17 cellular contexts compared by ENCODE assay signal in genomic region chr10:29266641-29267040, GRCh38. TPM values are rescaled to one million over a fixed set of nuclear protein-coding genes. Genes with fewer than 3 reads are reported as not detected.
DNase-seq lines count a peak whose midpoint lies in the region; ATAC-seq, FAIRE-seq and TF ChIP-seq lines count a peak whose summit lies in the region.
"Had no signal": no experiment of that assay in that cellular context is flagged by ENCODE, and none has a peak within 500 bp of the region (broad histone marks: within the 10 kb centered on the region; RNA-seq: fewer than 3 reads in every experiment).

No MANE protein-coding gene starts in this region.

- peaks cover 2% of the 10 kb centered on the region; the same call in 1 of the 2 replicates for H3K27me3 Mint-ChIP-seq in H9 (ENCODE audit: low read depth)
- H3K27me3 Mint-ChIP-seq: brain had no signal

- no peak overlapping the region for H3K27ac ChIP-seq in H9 (ENCODE audit: insufficient read length, low read depth, low read length)
- H3K27ac ChIP-seq in brain microvascular endothelial cell: no peak overlapping the region
- no peak overlapping the region for H3K27ac ChIP-seq in HepG2 (ENCODE audit: extremely low read length, insufficient read depth, low read length)
- no peak overlapping the region for H3K27ac ChIP-seq in kidney (ENCODE audit: low read depth in 2 of 2, low read length in 2 of 2)
- H3K27ac ChIP-seq: BLaER1 had no signal

- H4K20me1 ChIP-seq in H9 (ENCODE audit: control insufficient read depth, insufficient read depth, insufficient read length) (no peaks in the 10 kb centered on the region), HepG2 (ENCODE audit: insufficient read depth, low read length) (no peaks in the 10 kb centered on the region)
- H4K20me1 ChIP-seq: BLaER1 had no signal

- no peak overlapping the region for H2BK120ac ChIP-seq in H9 (ENCODE audit: low read depth, low read length, poor library complexity, severe bottlenecking)

- no peaks in the 10 kb centered on the region for H3K23me2 ChIP-seq in H9 (ENCODE audit: insufficient read length, low read depth, low read length, poor library complexity, severe bottlenecking)

- no TSS peak for BruUV-seq in HepG2 (replicated peaks; lab: Mats Ljungman, UMichigan)

- no peak overlapping the region for H3K18ac ChIP-seq in H9 (ENCODE audit: insufficient read length, low read depth, low read length)

- no peak overlapping the region for H3K23ac ChIP-seq in H9 (ENCODE audit: insufficient read length, low read depth, low read length)

- H4K8ac ChIP-seq in H9 (replicated peaks; ENCODE audit: insufficient read length, low read depth, low read length): no peak overlapping the region

- H3K4ac ChIP-seq in H9 (ENCODE audit: low read depth, low read length): no peak overlapping the region

- H3K9me3 ChIP-seq in H9 (ENCODE audit: control insufficient read depth, low read depth, low read length): no peaks in the 10 kb centered on the region
- H3K9me3 ChIP-seq in HepG2 (ENCODE audit: low read length): no peaks in the 10 kb centered on the region
- no peaks in the 10 kb centered on the region for H3K9me3 ChIP-seq in kidney (ENCODE audit: control insufficient read depth in 1 of 2, low read length in 2 of 2)

- peaks cover 12 to 13% of the 10 kb centered on the region in 2 experiments for H3K9me3 Mint-ChIP-seq in H9
- H3K9me3 Mint-ChIP-seq: stimulated activated naive CD8-positive, alpha-beta T cell treated with anti-CD3 and anti-CD28 coated beads, Interleukin-15, amount 100 ng/mL, for 72 hours had no signal

- H3K4me1 ChIP-seq in H9 (ENCODE audit: insufficient read depth, low read length) (no peaks in the 10 kb centered on the region), HepG2 (ENCODE audit: insufficient read depth, low read length) (no peaks in the 10 kb centered on the region), kidney (ENCODE audit: control insufficient read depth in 1 of 2, insufficient read depth in 1 of 2, low read depth in 1 of 2, low read length in 2 of 2) (no peaks in the 10 kb centered on the region)
- H3K4me1 ChIP-seq: BLaER1 had no signal

- H2BK12ac ChIP-seq in H9 (ENCODE audit: insufficient read length, low read depth, low read length): no peak overlapping the region

- CTCF ChIA-PET in HepG2 (lab: Yijun Ruan, JAX; ENCODE audit: low intra/inter-chr PET ratio, low total read pairs): no interaction called here

- intact Hi-C loops in HepG2 (cut with micrococcal nuclease; ENCODE audit: unreplicated experiment) (no loop called here), kidney (cut with DNase I) (no loop called here)

- no peak overlapping the region for H2AFZ ChIP-seq in H9 (ENCODE audit: low read length)
- no peak overlapping the region for H2AFZ ChIP-seq in HepG2 (ENCODE audit: low read length)

- WGBS in H9 (ENCODE audit: extremely low coverage, insufficient read length, low lambda C conversion rate): no CpG with 5 or more reads among the region's 8 CpGs
- 26% methylated on average over 8 of the region's 8 CpGs for WGBS in HepG2 (ENCODE audit: low lambda C conversion rate)

- no peak overlapping the region for H3K9ac ChIP-seq in H9 (ENCODE audit: extremely low read depth, insufficient read length, low read length)
- no peak overlapping the region for H3K9ac ChIP-seq in HepG2 (ENCODE audit: insufficient read depth, low read depth, low read length)
- H3K9ac ChIP-seq in kidney (ENCODE audit: low read length in 2 of 2): no peak overlapping the region
- H3K9ac ChIP-seq: BLaER1 had no signal

- H2BK20ac ChIP-seq in H9 (ENCODE audit: low read depth, low read length, poor library complexity, severe bottlenecking): no peak overlapping the region

- H3K79me2 ChIP-seq in H9 (ENCODE audit: insufficient read depth, low read length) (no peaks in the 10 kb centered on the region), HepG2 (ENCODE audit: insufficient read depth, low read length) (no peaks in the 10 kb centered on the region)

- no peaks in the 10 kb centered on the region for H3K36me3 ChIP-seq in brain microvascular endothelial cell (replicated peaks)
- no peaks in the 10 kb centered on the region for H3K36me3 ChIP-seq in HepG2 (replicated peaks in 1 of 2; ENCODE audit: control insufficient read depth in 1 of 2, insufficient read depth in 2 of 2, low read length in 2 of 2)
- no peaks in the 10 kb centered on the region for H3K36me3 ChIP-seq in kidney (ENCODE audit: control insufficient read depth in 1 of 2, insufficient read depth in 2 of 2, low read length in 2 of 2)
- H3K36me3 ChIP-seq: BLaER1 had no signal

- H3K36me3 Mint-ChIP-seq in H9 (ENCODE audit: insufficient read depth in 1 of 3, low read depth in 3 of 3): peaks cover 0 to 14% (median 5%) of the 10 kb centered on the region in 3 experiments; a peak in 4 of 7 replicates
- H3K36me3 Mint-ChIP-seq: brain had no signal

- H3K79me1 ChIP-seq in H9 (ENCODE audit: insufficient read depth, low read depth, low read length, poor library complexity, severe bottlenecking): no peaks in the 10 kb centered on the region

- no peak for TF ChIP-seq POLR2A in HepG2 (IDR thresholded peaks at IDR 0.05; ENCODE audit: insufficient read depth in 1 of 2, low read depth in 2 of 2, low read length in 2 of 2)

- in situ Hi-C loops in brain microvascular endothelial cell (cut with HindIII; ENCODE audit: low pct_ligation_motif_present, low sequenced_read_pairs): no loop called here
- in situ Hi-C loops in HepG2 (cut with HindIII; ENCODE audit: extremely low pct_ligation_motif_present, low pct_unique_long_range_greater_than_20kb): no loop called here

- H3K27ac Mint-ChIP-seq in H9: no peak overlapping the region
- H3K27ac Mint-ChIP-seq: stimulated activated naive CD8-positive, alpha-beta T cell treated with anti-CD3 and anti-CD28 coated beads, Interleukin-15, amount 100 ng/mL, for 72 hours had no signal

- H2BK15ac ChIP-seq in H9 (ENCODE audit: low read depth, low read length): no peak overlapping the region

- H3K4me3 Mint-ChIP-seq in H9: no peak overlapping the region
- H3K4me3 Mint-ChIP-seq: stimulated activated naive CD8-positive, alpha-beta T cell treated with anti-CD3 and anti-CD28 coated beads, Interleukin-15, amount 100 ng/mL, for 72 hours had no signal

- H3T11ph ChIP-seq in H9 (ENCODE audit: low read length): no peak overlapping the region

- H3K14ac ChIP-seq in H9 (ENCODE audit: insufficient read depth, low read length): no peak overlapping the region

- POLR2A ChIA-PET in HepG2 (lab: Yijun Ruan, JAX): no interaction called here

- TF ChIP-seq RAD21 in HepG2 (CRISPR knock-in tag; IDR thresholded peaks at IDR 0.05): no peak

- H4K5ac ChIP-seq in H9 (ENCODE audit: insufficient read length, low read depth, low read length): no peak overlapping the region

- H2BK5ac ChIP-seq in H9 (ENCODE audit: insufficient read length, low read length): no peak overlapping the region

- H4K91ac ChIP-seq in H9 (ENCODE audit: insufficient read length, low read depth, low read length): no peak overlapping the region

- no peak for FAIRE-seq in HepG2 (lab: Jason Lieb, UNC)
- FAIRE-seq in kidney (lab: Jason Lieb, UNC): no peak
- FAIRE-seq in D721Med (lab: Jason Lieb, UNC): no peak

- TF ChIP-seq EP300 in HepG2 (IDR thresholded peaks at IDR 0.05; ENCODE audit: low read depth in 2 of 2, low read length in 2 of 2) (no peak), HepG2 (CRISPR knock-in tag; IDR thresholded peaks at IDR 0.05; ENCODE audit: borderline replicate concordance) (no peak)

- H2AK5ac ChIP-seq in H9 (ENCODE audit: insufficient read length, low read length): no peak overlapping the region

- peak; percentile 77 for ATAC-seq in HepG2
- no peak for ATAC-seq in HG02623 (IDR thresholded peaks at IDR 0.05; ENCODE audit: unreplicated experiment)
- no peak for ATAC-seq in HG02970 (IDR thresholded peaks at IDR 0.05; ENCODE audit: low FRiP score, unreplicated experiment)
- ATAC-seq: activated CD4-positive, CD25-positive, alpha-beta regulatory T cell treated with anti-CD3 and anti-CD28 coated beads, Interleukin-2, amount 50 U/mL, for 24 hours; stimulated activated naive CD8-positive, alpha-beta T cell treated with anti-CD3 and anti-CD28 coated beads, Interleukin-15, amount 100 ng/mL, for 72 hours had no signal

- H3K56ac ChIP-seq in H9 (ENCODE audit: insufficient read length, low read depth, low read length): no peak overlapping the region

- peaks cover 13% of the 10 kb centered on the region in 2 experiments for H3K4me1 Mint-ChIP-seq in H9
- H3K4me1 Mint-ChIP-seq: stimulated activated naive CD8-positive, alpha-beta T cell treated with anti-CD3 and anti-CD28 coated beads, Interleukin-15, amount 100 ng/mL, for 72 hours had no signal

- no peak overlapping the region for H3K4me2 ChIP-seq in H9 (ENCODE audit: insufficient read depth, insufficient read length, low read length)
- H3K4me2 ChIP-seq in HepG2 (ENCODE audit: low read depth, low read length): no peak overlapping the region
- H3K4me2 ChIP-seq: BLaER1 had no signal

- DNase-seq in AG08395 (ENCODE audit: low spot score) (peak; percentile 12), H9 (peak; percentile 43), brain microvascular endothelial cell (peak; percentile 25), HepG2 (ENCODE audit: low spot score) (no peak), kidney (no peak), D721Med (ENCODE audit: insufficient read length, low spot score) (no peak)
- DNase-seq: activated T-cell treated with anti-CD3 and anti-CD28 coated beads, Interleukin-2, amount 50 U/mL, for 1 hour; GDM1; IMR-90; NCI-H187; stimulated activated naive CD8-positive, alpha-beta T cell treated with anti-CD3 and anti-CD28 coated beads, Interleukin-15, amount 100 ng/mL, for 72 hours had no signal

- TF ChIP-seq CTCF in H9 (conservative IDR thresholded peaks at IDR 0.05) (no peak), brain microvascular endothelial cell (IDR thresholded peaks at IDR 0.05; ENCODE audit: low read depth, low read length, missing control alignments) (peak; percentile 14), HepG2 (CRISPR knock-in tag; IDR thresholded peaks at IDR 0.05) (no peak), kidney (IDR thresholded peaks at IDR 0.05; ENCODE audit: borderline replicate concordance, extremely low read depth, insufficient read depth) (no peak), D721Med (IDR thresholded peaks at IDR 0.05; ENCODE audit: insufficient read depth, missing control alignments) (no peak)

- no peaks in the 10 kb centered on the region for H3K27me3 ChIP-seq in H9 (ENCODE audit: insufficient read depth, low read length)
- no peaks in the 10 kb centered on the region for H3K27me3 ChIP-seq in brain microvascular endothelial cell (replicated peaks)
- no peaks in the 10 kb centered on the region for H3K27me3 ChIP-seq in HepG2 (ENCODE audit: control insufficient read depth in 1 of 2, insufficient read depth in 2 of 2, low read length in 2 of 2)
- H3K27me3 ChIP-seq: BLaER1 had no signal

- H3K4me3 ChIP-seq in brain microvascular endothelial cell (ENCODE audit: low read depth, low read length) (no peak overlapping the region), HepG2 (replicated peaks in 1 of 3; ENCODE audit: insufficient read depth in 1 of 3, low read depth in 2 of 3, low read length in 3 of 3) (no peak overlapping the region), kidney (ENCODE audit: low read length in 2 of 2) (no peak overlapping the region)
- H3K4me3 ChIP-seq: BLaER1 had no signal

RNA-seq across cellular contexts. Expression of gene LYZL1, which starts 22.2 kb away (rescaled TPM):
- not detected in 2 replicates for total RNA-seq in H9 (2021)
- not detected in 2 replicates for total RNA-seq in HepG2 (2016; rRNA removed; fragmentation: Illumina TruSeq; extraction: Trizol)
- not detected in 2 replicates for total RNA-seq in HepG2 (2016; cell fraction: cytosol; rRNA removed; fragmentation: Illumina TruSeq; extraction: Trizol; ENCODE audit: low read depth)
- total RNA-seq in HepG2 (2016; cell fraction: insoluble cytoplasmic fraction; rRNA removed; fragmentation: Illumina TruSeq; extraction: Trizol): not detected in 2 replicates
- not detected in 2 replicates for total RNA-seq in HepG2 (2016; cell fraction: membrane; rRNA removed; fragmentation: Illumina TruSeq; extraction: Trizol)
- total RNA-seq in HepG2 (2016; cell fraction: nucleus; rRNA removed; fragmentation: Illumina TruSeq; extraction: Trizol): not detected in 2 replicates
- polyA plus RNA-seq in HepG2 (2011; rRNA removed): not detected in 2 replicates
- not detected in 2 replicates for polyA plus RNA-seq in HepG2 (2011; cell fraction: cytosol; rRNA removed)
- polyA plus RNA-seq in HepG2 (2011; cell fraction: nucleus; rRNA removed): not detected in 2 replicates
- not detected in 2 replicates for polyA plus RNA-seq in HepG2 (2012)
- polyA plus RNA-seq in HepG2 (2016; cell fraction: cytosol; fragmentation: Illumina TruSeq; extraction: Trizol; ENCODE audit: low read depth): not detected in 2 replicates
- polyA plus RNA-seq in HepG2 (2016; cell fraction: insoluble cytoplasmic fraction; fragmentation: Illumina TruSeq; extraction: Trizol; ENCODE audit: low read depth): not detected in 2 replicates
- not detected in 2 replicates for polyA plus RNA-seq in HepG2 (2016; cell fraction: membrane; fragmentation: Illumina TruSeq; extraction: Trizol; ENCODE audit: low read depth)
- not detected in 2 replicates for polyA plus RNA-seq in HepG2 (2016; cell fraction: nucleus; fragmentation: Illumina TruSeq; extraction: Trizol; ENCODE audit: insufficient read depth, low read depth)
- polyA minus RNA-seq in HepG2 (2011; rRNA and poly(A)+ RNA removed; ENCODE audit: low replicate concordance): not detected in 2 replicates
- not detected in 2 replicates for polyA minus RNA-seq in HepG2 (2011; cell fraction: cytosol; rRNA and poly(A)+ RNA removed)
- polyA minus RNA-seq in HepG2 (2011; cell fraction: nucleus; rRNA and poly(A)+ RNA removed): not detected in 2 replicates
- not detected for total RNA-seq in kidney
- not detected for polyA plus RNA-seq in kidney (ENCODE audit: insufficient read depth, low read depth, low replicate concordance)
- total RNA-seq: IMR-90, mononuclear cell had no signal
- polyA plus RNA-seq: IMR-90 had no signal

Comparison
In these comparisons a context has a peak if more than half of its experiments do, and no peak if none do; other contexts are left out.
1. DNase-seq: peak in AG08395 (single experiment), H9 (single experiment) and brain microvascular endothelial cell (single experiment); none in HepG2 (single experiment), kidney (single experiment) and D721Med (single experiment).